8 cellular contexts compared by ENCODE assay signal in genomic region chr5:127518319-127518621, GRCh38. TPM values are rescaled to one million over a fixed set of nuclear protein-coding genes. Genes with fewer than 3 reads are reported as not detected.
DNase-seq lines count a peak whose midpoint lies in the region; FAIRE-seq and TF ChIP-seq lines count a peak whose summit lies in the region.

No MANE protein-coding gene starts in this region.

- no peak for TF ChIP-seq RAD21 in H1 (IDR thresholded peaks at IDR 0.05 in 1 of 2, conservative IDR thresholded peaks at IDR 0.05 in 1 of 2; ENCODE audit: low read depth in 2 of 2, low read length in 2 of 2)

- no peaks in the 10 kb centered on the region for H3K27me3 Mint-ChIP-seq in neural crest cell (ENCODE audit: low read depth)

- H3K9me3 Mint-ChIP-seq in neural crest cell: peaks cover 2% of the 10 kb centered on the region

- TF ChIP-seq EP300 in H1 (IDR thresholded peaks at IDR 0.05; ENCODE audit: borderline replicate concordance in 1 of 2, low read depth in 2 of 2, low read length in 2 of 2): no peak

- peak overlapping the region; percentile 13 for H3K27ac ChIP-seq in OCI-LY1 (ENCODE audit: low read depth, low read length, poor library complexity, severe bottlenecking)
- peak overlapping the region; percentile 89 for H3K27ac ChIP-seq in H1 (ENCODE audit: low read depth, low read length)

- peak overlapping the region; percentile 14 for H3K4ac ChIP-seq in H1 (replicated peaks; ENCODE audit: insufficient read length, low read depth, low read length)

- no peak overlapping the region for H2BK20ac ChIP-seq in H1 (ENCODE audit: low read length)

- FAIRE-seq in H1 (lab: Jason Lieb, UNC): no peak

- H3K4me1 ChIP-seq in HAP-1 (peaks cover 11% of the 10 kb centered on the region), OCI-LY1 (ENCODE audit: insufficient read depth, low read length, severe bottlenecking) (peaks cover 16% of the 10 kb centered on the region), H1 (replicated peaks in 1 of 4; ENCODE audit: control insufficient read depth in 3 of 4, insufficient read depth in 4 of 4, low read length in 3 of 4) (peaks cover 0 to 3% (median 1%) of the 10 kb centered on the region in 4 experiments; a peak in 2 of 7 replicates)

- H2BK15ac ChIP-seq in H1 (ENCODE audit: low read length): no peak overlapping the region

- no peak overlapping the region for H3K23ac ChIP-seq in H1 (ENCODE audit: insufficient read length)

- H2AFZ ChIP-seq in OCI-LY1 (ENCODE audit: low read length): no peak overlapping the region
- H2AFZ ChIP-seq in H1 (ENCODE audit: low read length): no peak overlapping the region

- in situ Hi-C loops in HAP-1 (cut with MboI; ENCODE audit: low sequenced_read_pairs): no loop called here

- H2BK12ac ChIP-seq in H1 (ENCODE audit: low read depth, low read length): no peak overlapping the region

- H3K9me3 ChIP-seq in HAP-1 (peaks cover 4% of the 10 kb centered on the region; the same call in 1 of the 2 replicates), OCI-LY1 (ENCODE audit: low read length) (peaks cover 7% of the 10 kb centered on the region; the same call in 1 of the 2 replicates), H1 (ENCODE audit: insufficient read depth in 2 of 2, low read depth in 1 of 2, low read length in 1 of 2) (no peaks in the 10 kb centered on the region)

- POLR2A ChIA-PET in H1 (lab: Charles Lee; ENCODE audit: partially characterized antibody): interaction anchor here (0.9 to 1.6 kb wide), 3 partner anchors 14 to 27 kb away, joined by 3 to 4 read pairs (median 3); no protein-coding TSS in a partner anchor

- H3K14ac ChIP-seq in H1 (ENCODE audit: insufficient read length): no peak overlapping the region

- DNase-seq in GM12865 (ENCODE audit: low read depth) (peak; percentile 70), HAP-1 (ENCODE audit: low spot score in 2 of 2) (peak in 1 of 2 experiments; percentile 51), H1 (ENCODE audit: low read depth in 1 of 2, low spot score in 2 of 2) (no peak), neural crest cell (ENCODE audit: low read depth, low spot score) (no peak), HCEC 1CT (no peak), GF-D8 (lab: John Stamatoyannopoulos, UW) (no peak), cortex of kidney (lab: John Stamatoyannopoulos, UW) (no peak)

- H3K9me2 ChIP-seq in OCI-LY1 (ENCODE audit: low read depth, low read length): no peaks in the 10 kb centered on the region

- no peaks in the 10 kb centered on the region for H3F3A ChIP-seq in OCI-LY1 (ENCODE audit: insufficient read depth, low read length)

- H3K4me2 ChIP-seq in OCI-LY1 (ENCODE audit: low read length) (peak overlapping the region; percentile 74), H1 (ENCODE audit: insufficient read depth in 1 of 2, low read depth in 2 of 2, low read length in 2 of 2) (peak overlapping the region; percentile 73 to 79)

- CTCF ChIA-PET in H1 (lab: Charles Lee; ENCODE audit: partially characterized antibody): interaction anchor here (0.7 kb wide), 1 partner anchor 26 kb away, joined by 3 read pairs; no protein-coding TSS in a partner anchor

- H4K20me1 ChIP-seq in OCI-LY1 (ENCODE audit: insufficient read depth, low read length) (no peaks in the 10 kb centered on the region), H1 (replicated peaks in 1 of 2; ENCODE audit: control insufficient read depth in 1 of 2, insufficient read depth in 2 of 2, low read length in 2 of 2) (peaks cover 6% of the 10 kb centered on the region in 2 experiments)

- H3K56ac ChIP-seq in H1 (replicated peaks; ENCODE audit: insufficient read length, low read depth, low read length): peak overlapping the region; percentile 32

- 9% methylated on average over 10 of the region's 10 CpGs; no CpG with 5 or more reads in 1 of the 2 experiments for WGBS in H1 (ENCODE audit: extremely low coverage in 1 of 2, insufficient coverage in 1 of 2, insufficient read length in 1 of 2, insufficient replicate concordance in 2 of 2, low coverage in 1 of 2, low lambda C conversion rate in 2 of 2, missing lambda C conversion rate in 1 of 2), 2 experiments

- H3K23me2 ChIP-seq in H1 (ENCODE audit: low read depth, low read length): peaks cover 5% of the 10 kb centered on the region

- H3K4me3 Mint-ChIP-seq in neural crest cell: peak overlapping the region; percentile 91

- H3K36me3 ChIP-seq in HAP-1 (replicated peaks) (peaks cover 15% of the 10 kb centered on the region), OCI-LY1 (ENCODE audit: insufficient read depth, low read length) (peaks cover 39% of the 10 kb centered on the region), H1 (ENCODE audit: control insufficient read depth in 2 of 4, insufficient read depth in 4 of 4, low read length in 3 of 4) (peaks cover 0 to 19% (median under 1%) of the 10 kb centered on the region in 4 experiments; a peak in 6 of 8 replicates)

- H3K9ac ChIP-seq in OCI-LY1 (ENCODE audit: low read length) (peak overlapping the region; percentile 89), H1 (replicated peaks in 1 of 4; ENCODE audit: extremely low read depth in 1 of 4, low read depth in 3 of 4, low read length in 3 of 4) (peak overlapping the region; percentile 35 to 97 (median 93))

- H4K91ac ChIP-seq in H1 (replicated peaks; ENCODE audit: insufficient read length, low read length): peak overlapping the region; percentile 65

- H3K36me3 Mint-ChIP-seq in neural crest cell (ENCODE audit: low read depth): peaks cover 15% of the 10 kb centered on the region

- H2BK5ac ChIP-seq in H1 (ENCODE audit: low read depth, low read length): peak overlapping the region; percentile 91; the same call in 1 of the 2 replicates

- H3K18ac ChIP-seq in H1 (ENCODE audit: extremely low read depth, low read length): 0 out of 2 replicates have a peak overlapping the region, but pooled peaks have one; percentile 40

- peaks cover 40% of the 10 kb centered on the region for H3K4me1 Mint-ChIP-seq in neural crest cell

- no peak overlapping the region for H4K5ac ChIP-seq in H1 (ENCODE audit: insufficient read length, low read depth, low read length)

- H3K27ac Mint-ChIP-seq in neural crest cell (ENCODE audit: unreplicated experiment): peak overlapping the region; percentile 85

- H3K27me3 ChIP-seq in HAP-1 (ENCODE audit: low read depth) (no peaks in the 10 kb centered on the region), OCI-LY1 (ENCODE audit: insufficient read depth, low read length) (no peaks in the 10 kb centered on the region), H1 (replicated peaks in 1 of 4; ENCODE audit: control insufficient read depth in 3 of 4, extremely low read depth in 1 of 4, insufficient read depth in 3 of 4, low read length in 3 of 4) (no peaks in the 10 kb centered on the region)

- H3K79me2 ChIP-seq in OCI-LY1 (ENCODE audit: insufficient read depth, low read length): peaks cover 41% of the 10 kb centered on the region
- H3K79me2 ChIP-seq in H1 (ENCODE audit: control insufficient read depth in 1 of 2, insufficient read depth in 2 of 2, low read length in 2 of 2): peaks cover 19 to 55% of the 10 kb centered on the region in 2 experiments

- no peaks in the 10 kb centered on the region for H3K79me1 ChIP-seq in H1 (ENCODE audit: low read depth, low read length)

- no peak overlapping the region for H2AK5ac ChIP-seq in H1 (ENCODE audit: low read depth, low read length)

- peak overlapping the region; percentile 99; the same call in 1 of the 2 replicates for H4K8ac ChIP-seq in H1 (ENCODE audit: extremely low read depth, insufficient read depth, low read length)

- no peak for TF ChIP-seq POLR2A in H1 (IDR thresholded peaks at IDR 0.05; ENCODE audit: control extremely low read depth in 1 of 2, low read depth in 2 of 2, low read length in 2 of 2)

- no peak for TF ChIP-seq CTCF in GM12865 (IDR thresholded peaks at IDR 0.05; ENCODE audit: insufficient read depth, low read depth, low read length, missing control alignments)
- TF ChIP-seq CTCF in OCI-LY1 (IDR thresholded peaks at IDR 0.05; ENCODE audit: low read length): no peak
- no peak for TF ChIP-seq CTCF in H1 (IDR thresholded peaks at IDR 0.05; ENCODE audit: control extremely low read depth in 1 of 3, insufficient read depth in 1 of 3, low read depth in 1 of 3, low read length in 3 of 3)
- TF ChIP-seq CTCF in neural crest cell (conservative IDR thresholded peaks at IDR 0.05): no peak

- H3K4me3 ChIP-seq in GM12865 (ENCODE audit: low read depth, low read length) (peak overlapping the region; percentile 97), HAP-1 (peak overlapping the region; percentile 96), OCI-LY1 (ENCODE audit: low read depth, low read length, poor library complexity, severe bottlenecking) (peak overlapping the region; percentile 96), H1 (ENCODE audit: extremely low read depth in 1 of 4, insufficient read depth in 2 of 4, low read depth in 3 of 4, low read length in 4 of 4) (peak overlapping the region; percentile 73 to 99 (median 90))

- peak overlapping the region; percentile 55 for H2BK120ac ChIP-seq in H1 (replicated peaks; ENCODE audit: low read depth, low read length)

TF ChIP-seq in H1, 55 proteins besides CTCF, POLR2A, EP300 and RAD21:
- TF ChIP-seq ASH2L (IDR thresholded peaks at IDR 0.05; ENCODE audit: low read length): peak; percentile 13
- TF ChIP-seq SP1 (IDR thresholded peaks at IDR 0.05; ENCODE audit: low read depth, low read length): no peak

RNA-seq across cellular contexts. Expression of gene PRRC1, which starts 0.8 kb away (rescaled TPM):
- total RNA-seq in H1 (2021; fragmentation: NEBNext Ultra II Directional; extraction: Animal tissue kit (Norgen Biotek cat#: 25700)): 78.6 and 79.0 TPM in 2 replicates
- polyA plus RNA-seq in H1 (2011; rRNA removed): 41.3 and 54.6 TPM in 2 replicates
- 36.2 TPM for polyA plus RNA-seq in H1 (2011; cell fraction: cytosol; rRNA removed)
- polyA plus RNA-seq in H1 (2011; cell fraction: nucleus; rRNA removed): 40.7 TPM
- 37.4 to 53.2 TPM (median 46.4 TPM) in 4 replicates for polyA plus RNA-seq in H1 (2012, experiment 1 of 2)
- 8.7 TPM for polyA plus RNA-seq in H1 (2012, experiment 2 of 2)
- 53.3 TPM for polyA plus RNA-seq in H1 (2013, experiment 1 of 2)
- 51.2 TPM for polyA plus RNA-seq in H1 (2013, experiment 2 of 2)
- 135 and 139 TPM in 2 replicates for polyA minus RNA-seq in H1 (2011; rRNA and poly(A)+ RNA removed)
- polyA minus RNA-seq in H1 (2011; cell fraction: cytosol; rRNA and poly(A)+ RNA removed): 55.9 TPM
- 67.8 TPM for polyA minus RNA-seq in H1 (2011; cell fraction: nucleus; rRNA and poly(A)+ RNA removed)
- 58.6 and 63.1 TPM in 2 replicates for total RNA-seq in neural crest cell
